In genomic region chrX:39518451-39519212, GRCh38 we compare ENCODE assay signal across 11 cellular contexts.
DNase-seq lines count a peak whose midpoint lies in the region; ATAC-seq and TF ChIP-seq lines count a peak whose summit lies in the region.
"Had no signal": no experiment of that assay in that cellular context is flagged by ENCODE, and none has a peak within 500 bp of the region (broad histone marks: within the 10 kb centered on the region; RNA-seq: fewer than 3 reads in every experiment).

No MANE protein-coding gene starts in this region.

- peak overlapping the region; percentile 41 for H3K4me2 ChIP-seq in neural progenitor cell

- H3K9me3 Mint-ChIP-seq in neural progenitor cell, result peaks cover 20% of the 10 kb centered on the region

- no peak overlapping the region for H3K9ac ChIP-seq in neural progenitor cell

- TF ChIP-seq EP300 in esophagus muscularis mucosa (IDR thresholded peaks at IDR 0.05), result no peak

- no peaks in the 10 kb centered on the region for H3K36me3 Mint-ChIP-seq in neural progenitor cell

- ATAC-seq in upper lobe of right lung, result no peak

- H2AFZ ChIP-seq in neural progenitor cell (replicated peaks), result peak overlapping the region; percentile 54

- H3F3A ChIP-seq in neural progenitor cell (ENCODE audit: low read depth), result peaks cover 35% of the 10 kb centered on the region

- peaks cover 12% of the 10 kb centered on the region for H3K27me3 Mint-ChIP-seq in neural progenitor cell (ENCODE audit: insufficient read depth, low read depth)

- peak overlapping the region; percentile 25 to 37 (median 32) for H3K4me3 ChIP-seq in esophagus muscularis mucosa
- no peak overlapping the region for H3K4me3 ChIP-seq in neural progenitor cell
- H3K4me3 ChIP-seq in upper lobe of right lung, result peak overlapping the region; percentile 8

- 51% methylated on average over 24 of the region's 29 CpGs for WGBS in esophagus muscularis mucosa

- H3K27me3 ChIP-seq in esophagus muscularis mucosa, result no peaks in the 10 kb centered on the region
- no peaks in the 10 kb centered on the region for H3K27me3 ChIP-seq in neural progenitor cell
- no peaks in the 10 kb centered on the region for H3K27me3 ChIP-seq in upper lobe of right lung

- H3K9me3 ChIP-seq in esophagus muscularis mucosa, result peaks cover 0 to 6% (median 0%) of the 10 kb centered on the region in 4 donors
- H3K9me3 ChIP-seq in neural progenitor cell (ENCODE audit: low read depth), result no peaks in the 10 kb centered on the region
- H3K9me3 ChIP-seq in upper lobe of right lung, result no peaks in the 10 kb centered on the region

- TF ChIP-seq CTCF in esophagus muscularis mucosa (IDR thresholded peaks at IDR 0.05), result no peak
- TF ChIP-seq CTCF in neural progenitor cell (IDR thresholded peaks at IDR 0.05), result no peak
- no peak for TF ChIP-seq CTCF in upper lobe of right lung (IDR thresholded peaks at IDR 0.05)

- H3K36me3 ChIP-seq in esophagus muscularis mucosa (no peaks in the 10 kb centered on the region), neural progenitor cell (no peaks in the 10 kb centered on the region), upper lobe of right lung (no peaks in the 10 kb centered on the region)

- intact Hi-C loops in esophagus muscularis mucosa (cut with DNase I), result no loop called here
- intact Hi-C loops in upper lobe of right lung (cut with DNase I), result no loop called here

- H3K27ac ChIP-seq in esophagus muscularis mucosa (replicated peaks in 1 of 4), result peak overlapping the region; percentile 67 to 78 (median 68)
- H3K27ac ChIP-seq in neural progenitor cell, result peak overlapping the region; percentile 8
- no peak overlapping the region for H3K27ac ChIP-seq in upper lobe of right lung

- no peak for TF ChIP-seq POLR2A in esophagus muscularis mucosa (IDR thresholded peaks at IDR 0.05; ENCODE audit: low read depth)

- DNase-seq in NCI-H82 (lab: John Stamatoyannopoulos, UW), result peak; percentile 52
- no peak for DNase-seq in NCI-H82 treated with DMSO at 0.1 percent for 48 hours (lab: John Stamatoyannopoulos, UW; ENCODE audit: unreplicated experiment)
- DNase-seq in esophagus muscularis mucosa (ENCODE audit: extremely low spot score), result no peak
- peak; percentile 65 for DNase-seq in neural progenitor cell (ENCODE audit: low spot score)
- DNase-seq in upper lobe of right lung, result no peak
- no peak for DNase-seq in GOT3 (lab: John Stamatoyannopoulos, UW)
- no peak for DNase-seq in stimulated activated CD4-positive, alpha-beta T cell treated with anti-CD3 and anti-CD28 coated beads, Interleukin-4, amount 100 ng/mL, for 4 hours
- no peak for DNase-seq in GM03348 (ENCODE audit: low spot score)
- DNase-seq: activated CD4-positive, alpha-beta T cell treated with anti-CD3 and anti-CD28 coated beads, Interleukin-2, amount 50 U/mL, for 48 hours; activated naive CD4-positive, alpha-beta T cell treated with anti-CD3 and anti-CD28 coated beads, Interleukin-2, amount 50 U/mL, for 16 hours; KBM-7 had no signal

- H3K27ac Mint-ChIP-seq in neural progenitor cell, result peak overlapping the region; percentile 81

- no peaks in the 10 kb centered on the region for H4K20me1 ChIP-seq in neural progenitor cell (ENCODE audit: low read depth)

- H3K79me2 ChIP-seq in neural progenitor cell (ENCODE audit: low read depth), result no peaks in the 10 kb centered on the region

- H3K4me3 Mint-ChIP-seq in neural progenitor cell, result no peak overlapping the region

- peaks cover 50% of the 10 kb centered on the region for H3K4me1 Mint-ChIP-seq in neural progenitor cell

- H3K4me1 ChIP-seq in esophagus muscularis mucosa (peaks cover 7 to 25% (median 16%) of the 10 kb centered on the region in 4 donors), neural progenitor cell (peaks cover 48% of the 10 kb centered on the region), upper lobe of right lung (no peaks in the 10 kb centered on the region)

Comparison
In these comparisons a context has a peak if more than half of its experiments do, and no peak if none do; other contexts are left out.
1. DNase-seq: peak in NCI-H82 (single experiment) and neural progenitor cell (single experiment); none in NCI-H82 treated with DMSO at 0.1 percent for 48 hours (single experiment), esophagus muscularis mucosa (single experiment), upper lobe of right lung (single experiment), GOT3 (single experiment), stimulated activated CD4-positive, alpha-beta T cell treated with anti-CD3 and anti-CD28 coated beads, Interleukin-4, amount 100 ng/mL, for 4 hours (0 of 2) and GM03348 (single experiment).